Comparison of ENCODE assay signal across 37 cellular contexts in the genomic region with DNA sequence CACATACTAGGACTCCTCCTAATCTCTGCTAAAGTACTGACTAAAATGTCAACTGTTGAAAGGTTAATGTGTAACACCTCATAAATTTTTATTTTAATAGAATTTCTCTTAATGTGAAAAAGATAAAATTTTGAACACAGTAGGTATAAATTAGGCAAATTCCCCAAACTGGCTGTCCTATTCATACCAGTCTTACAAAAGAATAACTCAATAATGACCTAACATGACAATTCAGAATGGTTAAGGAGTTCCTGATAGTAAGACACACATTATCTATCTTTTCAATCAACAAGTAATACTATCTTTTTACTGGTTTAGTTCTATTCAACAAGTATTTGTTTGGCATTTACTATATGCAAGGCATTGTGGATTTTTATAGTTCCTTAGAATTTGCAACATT.
"Had no signal": no experiment of that assay in that cellular context is flagged by ENCODE, and none has a peak within 500 bp of the region (broad histone marks: within the 10 kb centered on the region; RNA-seq: fewer than 3 reads in every experiment).

No MANE protein-coding gene starts in this region.

- H3K4me3 Mint-ChIP-seq: activated naive CD4-positive, alpha-beta T cell treated with anti-CD3 and anti-CD28 coated beads for 36 hours; activated naive CD4-positive, alpha-beta T cell treated with anti-CD3 and anti-CD28 coated beads, Interleukin-2, amount 10 ng/mL, durations not matched to agents 7 days and 5 days; activated naive CD4-positive, alpha-beta T cell treated with anti-CD3 and anti-CD28 coated beads, Interleukin-2, amount 50 U/mL, for 24 hours; activated naive CD8-positive, alpha-beta T cell; activated naive CD8-positive, alpha-beta T cell treated with anti-CD3 and anti-CD28 coated beads for 36 hours; activated naive CD8-positive, alpha-beta T cell treated with anti-CD3 and anti-CD28 coated beads, Interleukin-2, amount 10 ng/mL, durations not matched to agents 7 days and 5 days; activated naive CD8-positive, alpha-beta T cell treated with anti-CD3 and anti-CD28 coated beads, Interleukin-2, amount 50 U/mL, for 24 hours; activated T-cell treated with anti-CD3 and anti-CD28 coated beads, Interleukin-2, amount 50 U/mL, for 24 hours; activated T-cell treated with anti-CD3 and anti-CD28 coated beads, Interleukin-2, amount 50 U/mL, for 4 hours; activated T-cell treated with anti-CD3 and anti-CD28 coated beads, Interleukin-2, amount 50 U/mL, for 72 hours; activated T-helper 1 cell treated with anti-CD3 and anti-CD28 coated beads, Interleukin-12 subunit alpha, Interleukin-12 subunit beta, Interleukin-2, Interleukin-4 antibody, amounts not matched to agents 30 ng/mL and 10 ng/mL and 1 ng/mL, durations not matched to agents 14 hours and 24 hours and 36 hours; activated T-helper 17 cell treated with anti-CD3 and anti-CD28 coated beads, Interleukin-2, amount 50 U/mL, for 72 hours; central memory CD8-positive, alpha-beta T cell had no signal

- H3K27me3 ChIP-seq: adrenal gland, ascending aorta, body of pancreas, brain microvascular endothelial cell, breast epithelium had no signal

- H3K36me3 ChIP-seq: adrenal gland, ascending aorta, brain microvascular endothelial cell, breast epithelium had no signal

- H3K9me3 Mint-ChIP-seq: activated naive CD4-positive, alpha-beta T cell treated with anti-CD3 and anti-CD28 coated beads for 36 hours; activated naive CD8-positive, alpha-beta T cell treated with anti-CD3 and anti-CD28 coated beads, Interleukin-2, amount 10 ng/mL, durations not matched to agents 7 days and 5 days; activated T-cell treated with anti-CD3 and anti-CD28 coated beads, Interleukin-2, amount 50 U/mL, for 72 hours; central memory CD8-positive, alpha-beta T cell had no signal

- H3K27me3 Mint-ChIP-seq: activated naive CD4-positive, alpha-beta T cell treated with anti-CD3 and anti-CD28 coated beads, Interleukin-2, amount 10 ng/mL, durations not matched to agents 7 days and 5 days; activated naive CD4-positive, alpha-beta T cell treated with anti-CD3 and anti-CD28 coated beads, Interleukin-2, amount 50 U/mL, for 24 hours; activated naive CD8-positive, alpha-beta T cell; activated naive CD8-positive, alpha-beta T cell treated with anti-CD3 and anti-CD28 coated beads for 36 hours; activated naive CD8-positive, alpha-beta T cell treated with anti-CD3 and anti-CD28 coated beads, Interleukin-2, amount 10 ng/mL, durations not matched to agents 7 days and 5 days; activated naive CD8-positive, alpha-beta T cell treated with anti-CD3 and anti-CD28 coated beads, Interleukin-2, amount 50 U/mL, for 24 hours; activated T-cell treated with anti-CD3 and anti-CD28 coated beads, Interleukin-2, amount 50 U/mL, for 24 hours; activated T-helper 17 cell treated with anti-CD3 and anti-CD28 coated beads, Interleukin-2, amount 50 U/mL, for 72 hours; brain; central memory CD8-positive, alpha-beta T cell had no signal

- H3K4me1 ChIP-seq: adrenal gland, ascending aorta, body of pancreas, breast epithelium had no signal

- H3K36me3 Mint-ChIP-seq: activated naive CD4-positive, alpha-beta T cell treated with anti-CD3 and anti-CD28 coated beads, Interleukin-2, amount 10 ng/mL, durations not matched to agents 7 days and 5 days; activated naive CD4-positive, alpha-beta T cell treated with anti-CD3 and anti-CD28 coated beads, Interleukin-2, amount 50 U/mL, for 24 hours; activated naive CD4-positive, alpha-beta T cell treated with anti-CD3 and anti-CD28 coated beads, Interleukin-2, amount 50 U/mL, for 72 hours; activated naive CD8-positive, alpha-beta T cell; activated naive CD8-positive, alpha-beta T cell treated with anti-CD3 and anti-CD28 coated beads for 36 hours; activated naive CD8-positive, alpha-beta T cell treated with anti-CD3 and anti-CD28 coated beads, Interleukin-2, amount 10 ng/mL, durations not matched to agents 7 days and 5 days had no signal

- H3K4me1 Mint-ChIP-seq: activated naive CD4-positive, alpha-beta T cell treated with anti-CD3 and anti-CD28 coated beads, Interleukin-2, amount 10 ng/mL, durations not matched to agents 7 days and 5 days; activated naive CD4-positive, alpha-beta T cell treated with anti-CD3 and anti-CD28 coated beads, Interleukin-2, amount 50 U/mL, for 24 hours; activated naive CD8-positive, alpha-beta T cell treated with anti-CD3 and anti-CD28 coated beads for 36 hours; activated naive CD8-positive, alpha-beta T cell treated with anti-CD3 and anti-CD28 coated beads, Interleukin-2, amount 10 ng/mL, durations not matched to agents 7 days and 5 days; activated naive CD8-positive, alpha-beta T cell treated with anti-CD3 and anti-CD28 coated beads, Interleukin-2, amount 50 U/mL, for 24 hours; activated T-helper 17 cell treated with anti-CD3 and anti-CD28 coated beads, Interleukin-2, amount 50 U/mL, for 72 hours; central memory CD8-positive, alpha-beta T cell had no signal

- H3K4me3 ChIP-seq: adrenal gland, ascending aorta, body of pancreas, breast epithelium had no signal

- ATAC-seq: activated naive CD4-positive, alpha-beta T cell treated with anti-CD3 and anti-CD28 coated beads, Interleukin-2, amount 50 U/mL, for 72 hours; activated naive CD8-positive, alpha-beta T cell treated with anti-CD3 and anti-CD28 coated beads, Interleukin-2, amount 50 U/mL, for 24 hours; activated T-cell treated with anti-CD3 and anti-CD28 coated beads, Interleukin-2, amount 50 U/mL, for 4 hours; activated T-cell treated with anti-CD3 and anti-CD28 coated beads, Interleukin-2, amount 50 U/mL, for 72 hours; activated T-helper 17 cell treated with anti-CD3 and anti-CD28 coated beads, Interleukin-2, amount 50 U/mL, for 72 hours; body of pancreas had no signal

- H3K27ac ChIP-seq: adrenal gland, ascending aorta, body of pancreas, brain microvascular endothelial cell, breast epithelium had no signal

- DNase-seq: activated effector memory CD4-positive, alpha-beta T cell treated with anti-CD3 and anti-CD28 coated beads, Interleukin-2, amount 50 U/mL, for 16 hours; activated effector memory CD4-positive, alpha-beta T cell treated with Interleukin-2 at 50 U/mL for 16 hours; activated gamma-delta T cell; activated gamma-delta T cell treated with Interleukin-2 at 50 U/mL for 16 hours; activated naive CD4-positive, alpha-beta T cell; activated naive CD4-positive, alpha-beta T cell treated with anti-CD3 and anti-CD28 coated beads for 36 hours; activated naive CD4-positive, alpha-beta T cell treated with anti-CD3 and anti-CD28 coated beads, Interleukin-2, amount 10 ng/mL, durations not matched to agents 7 days and 5 days; activated naive CD4-positive, alpha-beta T cell treated with anti-CD3 and anti-CD28 coated beads, Interleukin-2, amount 50 U/mL, for 16 hours; activated naive CD4-positive, alpha-beta T cell treated with Interleukin-2 at 50 U/mL for 16 hours; activated naive CD8-positive, alpha-beta T cell treated with anti-CD3 and anti-CD28 coated beads for 36 hours; activated naive CD8-positive, alpha-beta T cell treated with anti-CD3 and anti-CD28 coated beads, Interleukin-2, amount 10 ng/mL, durations not matched to agents 7 days and 5 days; activated naive CD8-positive, alpha-beta T cell treated with anti-CD3 and anti-CD28 coated beads, Interleukin-2, amount 50 U/mL, for 24 hours; activated T-cell treated with anti-CD3 and anti-CD28 coated beads, Interleukin-2, amount 50 U/mL, for 1 hour; activated T-cell treated with anti-CD3 and anti-CD28 coated beads, Interleukin-2, amount 50 U/mL, for 24 hours; activated T-cell treated with anti-CD3 and anti-CD28 coated beads, Interleukin-2, amount 50 U/mL, for 4 hours; activated T-cell treated with anti-CD3 and anti-CD28 coated beads, Interleukin-2, amount 50 U/mL, for 48 hours; activated T-cell treated with anti-CD3 and anti-CD28 coated beads, Interleukin-2, amount 50 U/mL, for 72 hours; adrenal gland; amniotic stem cell; amygdala; anterior cingulate cortex; aorta; body of pancreas; brain microvascular endothelial cell; caudate nucleus; central memory CD4-positive, alpha-beta T cell; cerebellar nuclear complex had no signal

- H3K27ac Mint-ChIP-seq: activated naive CD4-positive, alpha-beta T cell treated with anti-CD3 and anti-CD28 coated beads for 36 hours; activated naive CD4-positive, alpha-beta T cell treated with anti-CD3 and anti-CD28 coated beads, Interleukin-2, amount 10 ng/mL, durations not matched to agents 7 days and 5 days; activated naive CD4-positive, alpha-beta T cell treated with anti-CD3 and anti-CD28 coated beads, Interleukin-2, amount 50 U/mL, for 24 hours; activated naive CD4-positive, alpha-beta T cell treated with anti-CD3 and anti-CD28 coated beads, Interleukin-2, amount 50 U/mL, for 72 hours; activated naive CD8-positive, alpha-beta T cell; activated naive CD8-positive, alpha-beta T cell treated with anti-CD3 and anti-CD28 coated beads for 36 hours; activated naive CD8-positive, alpha-beta T cell treated with anti-CD3 and anti-CD28 coated beads, Interleukin-2, amount 10 ng/mL, durations not matched to agents 7 days and 5 days; activated naive CD8-positive, alpha-beta T cell treated with anti-CD3 and anti-CD28 coated beads, Interleukin-2, amount 50 U/mL, for 24 hours; activated T-cell treated with anti-CD3 and anti-CD28 coated beads, Interleukin-2, amount 50 U/mL, for 24 hours; activated T-cell treated with anti-CD3 and anti-CD28 coated beads, Interleukin-2, amount 50 U/mL, for 72 hours; activated T-helper 1 cell treated with anti-CD3 and anti-CD28 coated beads, Interleukin-12 subunit alpha, Interleukin-12 subunit beta, Interleukin-2, Interleukin-4 antibody, amounts not matched to agents 30 ng/mL and 10 ng/mL and 1 ng/mL, durations not matched to agents 14 hours and 24 hours and 36 hours; activated T-helper 17 cell treated with anti-CD3 and anti-CD28 coated beads, Interleukin-2, amount 50 U/mL, for 72 hours; activated T-helper 2 cell treated with anti-CD3 and anti-CD28 coated beads, Interferon-gamma antibody, Interleukin-2, Interleukin-4, amounts not matched to agents 10 μg/mL and 5 μg/mL and 100 μg/mL, durations not matched to agents 14 hours and 24 hours and 36 hours had no signal

- H3K9me3 ChIP-seq: adrenal gland, ascending aorta, body of pancreas had no signal
